Comparison of ENCODE assay signal across 23 cellular contexts in genomic region chr3:7733933-7734332, GRCh38.
A peak's percentile ranks its signal among the peaks of the same experiment; 100 is the strongest.
DNase-seq lines count a peak whose midpoint lies in the region; FAIRE-seq and TF ChIP-seq lines count a peak whose summit lies in the region.
"Had no signal": no experiment of that assay in that cellular context is flagged by ENCODE, and none has a peak within 500 bp of the region (broad histone marks: within the 10 kb centered on the region; RNA-seq: fewer than 3 reads in every experiment).

No MANE protein-coding gene starts in this region.

- intact Hi-C loops in esophagus muscularis mucosa (cut with DNase I) = no loop called here

- no peak for FAIRE-seq in bronchial epithelial cell (lab: Jason Lieb, UNC)
- FAIRE-seq: GM12892, GM18507, H54, HepG2 had no signal

- no peaks in the 10 kb centered on the region for H3K36me3 Mint-ChIP-seq in activated CD4-positive, alpha-beta memory T cell treated with anti-CD3 and anti-CD28 coated beads, Interleukin-2, amount 10 ng/mL, durations not matched to agents 7 days and 5 days (ENCODE audit: low read depth)
- H3K36me3 Mint-ChIP-seq: CD8-positive, alpha-beta T cell; IgD-negative memory B cell had no signal

- H3K27me3 ChIP-seq in MG63 (no peaks in the 10 kb centered on the region), bronchial epithelial cell (ENCODE audit: control insufficient read depth, insufficient read depth, low read length) (no peaks in the 10 kb centered on the region), esophagus muscularis mucosa (no peaks in the 10 kb centered on the region)
- H3K27me3 ChIP-seq: BLaER1 treated with 17β-estradiol and CSF1 and Interleukin-3, amounts not matched to agents 10 nM and 100 nM had no signal

- TF ChIP-seq EP300 in esophagus muscularis mucosa (IDR thresholded peaks at IDR 0.05) = no peak

- no peak for TF ChIP-seq POLR2A in esophagus muscularis mucosa (IDR thresholded peaks at IDR 0.05; ENCODE audit: low read depth)

- H3K4me1 ChIP-seq in esophagus muscularis mucosa = no peaks in the 10 kb centered on the region
- H3K4me1 ChIP-seq: BLaER1 treated with 17β-estradiol and CSF1 and Interleukin-3, amounts not matched to agents 10 nM and 100 nM had no signal

- H3K27me3 Mint-ChIP-seq in activated CD4-positive, alpha-beta memory T cell treated with anti-CD3 and anti-CD28 coated beads, Interleukin-2, amount 10 ng/mL, durations not matched to agents 7 days and 5 days = no peaks in the 10 kb centered on the region
- H3K27me3 Mint-ChIP-seq: B cell, IgD-negative memory B cell had no signal

- H3K4me3 Mint-ChIP-seq in activated CD4-positive, alpha-beta memory T cell treated with anti-CD3 and anti-CD28 coated beads, Interleukin-2, amount 10 ng/mL, durations not matched to agents 7 days and 5 days = no peak overlapping the region
- H3K4me3 Mint-ChIP-seq: B cell; CD8-positive, alpha-beta T cell; GM23338; IgD-negative memory B cell had no signal

- 59% methylated on average over 1 of the region's 1 CpG for WGBS in esophagus muscularis mucosa

- POLR2A ChIA-PET in GM10248 (lab: Yijun Ruan, JAX) = no interaction called here
- POLR2A ChIA-PET in activated CD4-positive, alpha-beta memory T cell treated with anti-CD3 and anti-CD28 coated beads, Interleukin-2, amount 10 ng/mL, durations not matched to agents 7 days and 5 days (lab: Charles Lee) = no interaction called here

- CTCF ChIA-PET in GM10248 (lab: Yijun Ruan, JAX) = no interaction called here
- CTCF ChIA-PET in activated CD4-positive, alpha-beta memory T cell treated with anti-CD3 and anti-CD28 coated beads, Interleukin-2, amount 10 ng/mL, durations not matched to agents 7 days and 5 days (lab: Charles Lee) = no interaction called here

- TF ChIP-seq CTCF in bronchial epithelial cell (IDR thresholded peaks at IDR 0.05; ENCODE audit: insufficient read depth, low read length, severe bottlenecking) (no peak), esophagus muscularis mucosa (IDR thresholded peaks at IDR 0.05) (no peak), GM10248 (IDR thresholded peaks at IDR 0.05; ENCODE audit: control extremely low read depth, extremely low read depth, low read depth, missing control alignments) (no peak), GM10266 (IDR thresholded peaks at IDR 0.05; ENCODE audit: control insufficient read depth, insufficient read depth, low read depth, missing control alignments) (no peak)

- H3K4me1 Mint-ChIP-seq in activated CD4-positive, alpha-beta memory T cell treated with anti-CD3 and anti-CD28 coated beads, Interleukin-2, amount 10 ng/mL, durations not matched to agents 7 days and 5 days = no peaks in the 10 kb centered on the region
- H3K4me1 Mint-ChIP-seq: B cell had no signal

- H3K4me3 ChIP-seq in MG63 (no peak overlapping the region), bronchial epithelial cell (ENCODE audit: low read depth, low read length) (no peak overlapping the region), esophagus muscularis mucosa (no peak overlapping the region)
- H3K4me3 ChIP-seq: BLaER1 treated with 17β-estradiol and CSF1 and Interleukin-3, amounts not matched to agents 10 nM and 100 nM; GM23338 had no signal

- no peaks in the 10 kb centered on the region for H3K36me3 ChIP-seq in MG63
- no peaks in the 10 kb centered on the region for H3K36me3 ChIP-seq in bronchial epithelial cell (ENCODE audit: control insufficient read depth, insufficient read depth, low read length)
- H3K36me3 ChIP-seq in esophagus muscularis mucosa = no peaks in the 10 kb centered on the region
- H3K36me3 ChIP-seq: BLaER1 treated with 17β-estradiol and CSF1 and Interleukin-3, amounts not matched to agents 10 nM and 100 nM had no signal

- no peaks in the 10 kb centered on the region for H3K9me3 ChIP-seq in MG63
- no peaks in the 10 kb centered on the region for H3K9me3 ChIP-seq in esophagus muscularis mucosa
- H3K9me3 ChIP-seq: BLaER1 treated with 17β-estradiol and CSF1 and Interleukin-3, amounts not matched to agents 10 nM and 100 nM had no signal

- DNase-seq in MG63 (peak; percentile 3), bronchial epithelial cell (ENCODE audit: low read depth) (peak; percentile 49), esophagus muscularis mucosa (ENCODE audit: extremely low spot score) (peak; percentile 45), pulmonary artery endothelial cell (ENCODE audit: low read depth, low spot score) (peak; percentile 77), GM10248 (ENCODE audit: extremely low spot score) (no peak), GM10266 (ENCODE audit: extremely low spot score) (no peak)
- DNase-seq in activated CD4-positive, alpha-beta memory T cell treated with anti-CD3 and anti-CD28 coated beads, Interleukin-2, amount 10 ng/mL, durations not matched to agents 7 days and 5 days = no peak
- DNase-seq: 8988T; CD8-positive, alpha-beta T cell; COR-L47; DMS 273 treated with DMSO at 0.1 percent for 48 hours; DMS53; DND-41; EL; HCEC 1CT had no signal

- no peak overlapping the region for H3K27ac Mint-ChIP-seq in activated CD4-positive, alpha-beta memory T cell treated with anti-CD3 and anti-CD28 coated beads, Interleukin-2, amount 10 ng/mL, durations not matched to agents 7 days and 5 days
- H3K27ac Mint-ChIP-seq: B cell; CD8-positive, alpha-beta T cell; GM23338; IgD-negative memory B cell had no signal

- H3K27ac ChIP-seq in esophagus muscularis mucosa (replicated peaks in 1 of 4) = no peak overlapping the region
- H3K27ac ChIP-seq: BLaER1 treated with 17β-estradiol and CSF1 and Interleukin-3, amounts not matched to agents 10 nM and 100 nM had no signal

- H3K9me3 Mint-ChIP-seq in activated CD4-positive, alpha-beta memory T cell treated with anti-CD3 and anti-CD28 coated beads, Interleukin-2, amount 10 ng/mL, durations not matched to agents 7 days and 5 days = no peaks in the 10 kb centered on the region
- H3K9me3 Mint-ChIP-seq: CD8-positive, alpha-beta T cell; GM23338 had no signal

Comparison
In these comparisons a context has a peak if more than half of its experiments do, and no peak if none do; other contexts are left out.
1. DNase-seq: peak in MG63 (single experiment), bronchial epithelial cell (single experiment), esophagus muscularis mucosa (single experiment) and pulmonary artery endothelial cell (single experiment); none in GM10248 (single experiment), activated CD4-positive, alpha-beta memory T cell treated with anti-CD3 and anti-CD28 coated beads, Interleukin-2, amount 10 ng/mL, durations not matched to agents 7 days and 5 days (single experiment) and GM10266 (single experiment).